In genomic region chr6:134187154-134187553, GRCh38 we compare ENCODE assay signal across 21 cellular contexts.
"Had no signal": no experiment of that assay in that cellular context is flagged by ENCODE, and none has a peak within 500 bp of the region (broad histone marks: within the 10 kb centered on the region; RNA-seq: fewer than 3 reads in every experiment).

No MANE protein-coding gene starts in this region.

- H3K36me3 ChIP-seq: esophagus muscularis mucosa, gastrocnemius medialis, heart right ventricle, left lung, lower lobe of right lung had no signal

- H3K4me3 ChIP-seq: coronary artery, dorsolateral prefrontal cortex, esophagus muscularis mucosa, gastrocnemius medialis, heart right ventricle, left lung, lower lobe of right lung had no signal

- H3K4me1 ChIP-seq: esophagus muscularis mucosa, left lung, lower lobe of right lung had no signal

- DNase-seq: dermis blood vessel endothelial cell; effector CD4-positive, alpha-beta T cell; effector memory CD4-positive, alpha-beta T cell; foreskin keratinocyte; gastrocnemius medialis; glutamatergic neuron; head of caudate nucleus; heart right ventricle; hippocampal formation; left cardiac atrium; left lung; left ventricle myocardium superior; lower lobe of right lung; mesenchymal stem cell had no signal

- H3K27me3 ChIP-seq: dorsolateral prefrontal cortex, esophagus muscularis mucosa, foreskin keratinocyte, gastrocnemius medialis, heart right ventricle, left lung had no signal

- FAIRE-seq: colon, endothelial cell of umbilical vein, islet of Langerhans, keratinocyte had no signal

- H3K9me3 ChIP-seq: esophagus muscularis mucosa, gastrocnemius medialis, heart right ventricle, left lung, lower lobe of right lung had no signal

- ATAC-seq: foreskin keratinocyte, gastrocnemius medialis, left cardiac atrium, left lung, left ventricle myocardium superior, lower lobe of right lung had no signal

- H3K27ac ChIP-seq: coronary artery, esophagus muscularis mucosa, foreskin keratinocyte, gastrocnemius medialis, heart right ventricle, left lung, lower lobe of right lung had no signal
